Comparison of ENCODE assay signal across 32 cellular contexts in genomic region chr2:69617744-69618143, GRCh38.
"Had no signal": no experiment of that assay in that cellular context is flagged by ENCODE, and none has a peak within 500 bp of the region (broad histone marks: within the 10 kb centered on the region; RNA-seq: fewer than 3 reads in every experiment).

No MANE protein-coding gene starts in this region.

- H3K4me3 ChIP-seq: ascending aorta, body of pancreas, Peyer's patch, SJSA1 had no signal

- FAIRE-seq: bronchial epithelial cell, TTC549 had no signal

- H3K27ac ChIP-seq: Peyer's patch, SJSA1 had no signal

- H3K4me1 Mint-ChIP-seq: activated naive CD8-positive, alpha-beta T cell treated with anti-CD3 and anti-CD28 coated beads, Interleukin-2, amount 50 U/mL, for 24 hours had no signal

- H3K36me3 ChIP-seq: ascending aorta, Peyer's patch had no signal

- H3K27me3 ChIP-seq: ascending aorta, body of pancreas, Peyer's patch, SJSA1 had no signal

- H3K9me3 Mint-ChIP-seq: activated B cell treated with CpG ODN at 0.5 μM for 24 hours had no signal

- H3K4me3 Mint-ChIP-seq: activated B cell treated with CpG ODN at 0.5 μM for 24 hours; activated CD4-positive, alpha-beta T cell treated with anti-CD3 and anti-CD28 coated beads, Interleukin-2, amount 10 ng/mL, durations not matched to agents 24 days and 14 days; activated CD8-positive, alpha-beta memory T cell treated with anti-CD3 and anti-CD28 coated beads, Interleukin-2, amount 10 ng/mL, durations not matched to agents 7 days and 5 days; activated naive CD8-positive, alpha-beta T cell treated with anti-CD3 and anti-CD28 coated beads, Interleukin-2, amount 50 U/mL, for 24 hours; activated T-cell treated with anti-CD3 and anti-CD28 coated beads, Interleukin-2, amount 50 U/mL, for 24 hours; T-helper 17 cell had no signal

- DNase-seq: activated B cell treated with CpG ODN at 0.5 μM for 24 hours; activated CD4-positive, alpha-beta T cell treated with anti-CD3 and anti-CD28 coated beads for 1 hour; activated CD4-positive, alpha-beta T cell treated with anti-CD3 and anti-CD28 coated beads, Interleukin-2, amount 10 ng/mL, durations not matched to agents 24 days and 14 days; activated CD4-positive, alpha-beta T cell treated with anti-CD3 and anti-CD28 coated beads, Interleukin-2, amount 50 U/mL, for 48 hours; activated CD8-positive, alpha-beta memory T cell treated with anti-CD3 and anti-CD28 coated beads, Interleukin-2, amount 10 ng/mL, durations not matched to agents 7 days and 5 days; activated effector memory CD4-positive, alpha-beta T cell treated with anti-CD3 and anti-CD28 coated beads, Interleukin-2, amount 50 U/mL, for 16 hours; activated naive CD4-positive, alpha-beta T cell treated with Interleukin-2 at 50 U/mL for 16 hours; activated naive CD8-positive, alpha-beta T cell treated with anti-CD3 and anti-CD28 coated beads, Interleukin-2, amount 50 U/mL, for 24 hours; activated T-cell treated with anti-CD3 and anti-CD28 coated beads, Interleukin-2, amount 50 U/mL, for 24 hours; amniotic stem cell; body of pancreas; central memory CD4-positive, alpha-beta T cell; Karpas-422; NCI-H1105 treated with DMSO at 0.1 percent for 48 hours; NCI-H1436 treated with DMSO at 0.1 percent for 48 hours; NCI-H187 treated with DMSO at 0.1 percent for 48 hours; NCI-H2171 treated with DMSO at 0.1 percent for 48 hours; NCI-H526; NCI-H774; NK-92 treated with Interleukin-12 subunit alpha and Interleukin-12 subunit beta, amount 100 ng/mL, for 24 hours; OCI-M1; Peyer's patch; SHP77; T-helper 17 cell; T-helper 9 cell had no signal

- H3K27me3 Mint-ChIP-seq: activated B cell treated with CpG ODN at 0.5 μM for 24 hours; activated CD4-positive, alpha-beta T cell treated with anti-CD3 and anti-CD28 coated beads, Interleukin-2, amount 10 ng/mL, durations not matched to agents 24 days and 14 days; activated CD8-positive, alpha-beta memory T cell treated with anti-CD3 and anti-CD28 coated beads, Interleukin-2, amount 10 ng/mL, durations not matched to agents 7 days and 5 days; activated naive CD8-positive, alpha-beta T cell treated with anti-CD3 and anti-CD28 coated beads, Interleukin-2, amount 50 U/mL, for 24 hours; activated T-cell treated with anti-CD3 and anti-CD28 coated beads, Interleukin-2, amount 50 U/mL, for 24 hours; T-helper 17 cell had no signal

- ATAC-seq: activated CD8-positive, alpha-beta memory T cell treated with anti-CD3 and anti-CD28 coated beads, Interleukin-2, amount 10 ng/mL, durations not matched to agents 7 days and 5 days; activated naive CD4-positive, alpha-beta T cell treated with anti-CD3 and anti-CD28 coated beads, Interleukin-2, amount 50 U/mL, for 72 hours; activated naive CD8-positive, alpha-beta T cell treated with anti-CD3 and anti-CD28 coated beads, Interleukin-2, amount 50 U/mL, for 24 hours; body of pancreas; SK-N-SH treated with all-trans-retinoic acid at 6 μM for 48 hours; T-helper 17 cell had no signal

- H3K27ac Mint-ChIP-seq: activated B cell treated with CpG ODN at 0.5 μM for 24 hours; activated CD4-positive, alpha-beta T cell treated with anti-CD3 and anti-CD28 coated beads, Interleukin-2, amount 10 ng/mL, durations not matched to agents 24 days and 14 days; activated CD8-positive, alpha-beta memory T cell treated with anti-CD3 and anti-CD28 coated beads, Interleukin-2, amount 10 ng/mL, durations not matched to agents 7 days and 5 days; activated T-helper 1 cell treated with anti-CD3 and anti-CD28 coated beads, Interleukin-12 subunit alpha, Interleukin-12 subunit beta, Interleukin-2, Interleukin-4 antibody, amounts not matched to agents 30 ng/mL and 10 ng/mL and 1 ng/mL, durations not matched to agents 14 hours and 24 hours and 36 hours; T-helper 17 cell had no signal

- H3K9me3 ChIP-seq: ascending aorta, body of pancreas, Peyer's patch, SJSA1 had no signal
